Comparison of ENCODE assay signal across 23 cellular contexts in genomic region chr13:80483157-80483556, GRCh38.
"Had no signal": no experiment of that assay in that cellular context is flagged by ENCODE, and none has a peak within 500 bp of the region (broad histone marks: within the 10 kb centered on the region; RNA-seq: fewer than 3 reads in every experiment).

No MANE protein-coding gene starts in this region.

- H3K36me3 ChIP-seq: ovary, right lobe of liver, stomach, thoracic aorta, tibial artery, upper lobe of right lung had no signal

- H3K27me3 ChIP-seq: hepatocyte, ovary, right lobe of liver, stomach, tibial artery, upper lobe of right lung had no signal

- DNase-seq: head of caudate nucleus; islet precursor cell; mesendoderm; naive thymus-derived CD4-positive, alpha-beta T cell; ovary; retina; right lobe of liver; stimulated activated CD4-positive, alpha-beta T cell treated with anti-CD3 and anti-CD28 coated beads, Interleukin-1b, Interleukin-23, amount 100 ng/mL, for 48 hours; stimulated activated CD4-positive, alpha-beta T cell treated with anti-CD3 and anti-CD28 coated beads, Interleukin-2, amount 100 ng/mL, for 48 hours; stimulated activated CD4-positive, alpha-beta T cell treated with anti-CD3 and anti-CD28 coated beads, Interleukin-4, amount 100 ng/mL, for 4 hours; stimulated activated CD8-positive, alpha-beta memory T cell treated with anti-CD3 and anti-CD28 coated beads, Interleukin-4, amount 100 ng/mL, for 48 hours; stimulated activated naive CD4-positive, alpha-beta T cell treated with Interleukin-2 at 50 U/mL for 16 hours; stomach; tibial artery; trophoblast cell; upper lobe of right lung had no signal

- ATAC-seq: left lobe of liver; naive thymus-derived CD4-positive, alpha-beta T cell; natural killer cell treated with Interleukin-12 subunit alpha and Interleukin-12 subunit beta and Interleukin-15 and Interleukin-18, amount 100 ng/mL, for 72 hours; right lobe of liver; stimulated activated memory B cell treated with anti-CD40 and anti-IgM and Interleukin-4, amounts not matched to agents 10 μg/mL and 1 μg/mL and 100 μg/mL, for 72 hours; upper lobe of right lung had no signal

- H3K27ac ChIP-seq: hepatocyte, ovary, right lobe of liver, stomach, thoracic aorta, tibial artery, upper lobe of right lung had no signal

- H3K4me1 ChIP-seq: stomach, tibial artery, upper lobe of right lung had no signal

- H3K4me3 ChIP-seq: hepatocyte, lung, ovary, right lobe of liver, smooth muscle cell, stomach, thoracic aorta, tibial artery, upper lobe of right lung had no signal

- H3K9me3 ChIP-seq: ovary, right lobe of liver, stomach, thoracic aorta, tibial artery, upper lobe of right lung had no signal
